9 cellular contexts compared by ENCODE assay signal in genomic region chr7:36287371-36288241, GRCh38.
DNase-seq lines count a peak whose midpoint lies in the region; ATAC-seq, FAIRE-seq and TF ChIP-seq lines count a peak whose summit lies in the region.
"Had no signal": no experiment of that assay in that cellular context is flagged by ENCODE, and none has a peak within 500 bp of the region (broad histone marks: within the 10 kb centered on the region; RNA-seq: fewer than 3 reads in every experiment).

No MANE protein-coding gene starts in this region.

- H3K27me3 Mint-ChIP-seq in Calu3 (ENCODE audit: unreplicated experiment), result no peaks in the 10 kb centered on the region

- no peak for TF ChIP-seq CTCF in Calu3 (IDR thresholded peaks at IDR 0.05; ENCODE audit: unreplicated experiment)
- TF ChIP-seq CTCF in bronchial epithelial cell (IDR thresholded peaks at IDR 0.05; ENCODE audit: insufficient read depth, low read length, severe bottlenecking), result no peak

- H3K4me3 ChIP-seq in bronchial epithelial cell (ENCODE audit: low read depth, low read length), result no peak overlapping the region
- H3K4me3 ChIP-seq in skin epidermis, result peak overlapping the region in 2 of 7 experiments; percentile 1 to 10

- H3K27ac ChIP-seq in skin epidermis, result peak overlapping the region in 16 of 21 experiments; percentile 14 to 90 (median 53)
- H3K27ac ChIP-seq: epithelial cell of prostate had no signal

- no peak for TF ChIP-seq POLR2A in erythroblast (IDR thresholded peaks at IDR 0.05; ENCODE audit: low read length)

- H3K9me3 Mint-ChIP-seq in Calu3 (ENCODE audit: low read depth, unreplicated experiment), result no peaks in the 10 kb centered on the region

- DNase-seq in Calu3 (peak; percentile 72), NCI-H69 (lab: John Stamatoyannopoulos, UW) (peak; percentile 67), bronchial epithelial cell (ENCODE audit: low read depth) (peak; percentile 16), erythroblast (lab: John Stamatoyannopoulos, UW) (no peak), NCI-H1105 treated with DMSO at 0.1 percent for 48 hours (lab: John Stamatoyannopoulos, UW) (no peak), HUDEP-2 (lab: John Stamatoyannopoulos, UW; ENCODE audit: unreplicated experiment in 76 of 76) (no peak)

- intact Hi-C loops in Calu3 (cut with micrococcal nuclease; ENCODE audit: unreplicated experiment), result no loop called here

- peak overlapping the region; percentile 43 for H3K4me3 Mint-ChIP-seq in Calu3 (ENCODE audit: low read depth, unreplicated experiment)

- peak overlapping the region; percentile 56 for H3K27ac Mint-ChIP-seq in Calu3 (ENCODE audit: unreplicated experiment)

- peaks cover 88% of the 10 kb centered on the region for H3K4me1 Mint-ChIP-seq in Calu3 (ENCODE audit: low read depth, unreplicated experiment)

- H3K36me3 Mint-ChIP-seq in Calu3 (ENCODE audit: insufficient read depth, unreplicated experiment), result peaks cover 77% of the 10 kb centered on the region

- FAIRE-seq in bronchial epithelial cell (lab: Jason Lieb, UNC), result no peak

- H3K36me3 ChIP-seq in bronchial epithelial cell (ENCODE audit: control insufficient read depth, insufficient read depth, low read length), result no peaks in the 10 kb centered on the region

- peak; percentile 37 for ATAC-seq in GM21529 (IDR thresholded peaks at IDR 0.05; ENCODE audit: unreplicated experiment)

- CTCF ChIA-PET in Calu3 (lab: Charles Lee), result interaction anchor here (0.6 to 3.9 kb wide), 9 partner anchors 11 to 302 kb away, joined by 3 to 26 read pairs (median 4); no protein-coding TSS in a partner anchor

- no TSS peak for BruUV-seq in Calu3 (replicated peaks; lab: Mats Ljungman, UMichigan)

- H3K27me3 ChIP-seq in bronchial epithelial cell (ENCODE audit: control insufficient read depth, insufficient read depth, low read length), result no peaks in the 10 kb centered on the region

Comparison
In these comparisons a context has a peak if more than half of its experiments do, and no peak if none do; other contexts are left out.
1. DNase-seq: peak in Calu3 (single experiment), NCI-H69 (single experiment) and bronchial epithelial cell (single experiment); none in erythroblast (0 of 2), NCI-H1105 treated with DMSO at 0.1 percent for 48 hours (single experiment) and HUDEP-2 (0 of 76).